18 cellular contexts compared by ENCODE assay signal in the genomic region with DNA sequence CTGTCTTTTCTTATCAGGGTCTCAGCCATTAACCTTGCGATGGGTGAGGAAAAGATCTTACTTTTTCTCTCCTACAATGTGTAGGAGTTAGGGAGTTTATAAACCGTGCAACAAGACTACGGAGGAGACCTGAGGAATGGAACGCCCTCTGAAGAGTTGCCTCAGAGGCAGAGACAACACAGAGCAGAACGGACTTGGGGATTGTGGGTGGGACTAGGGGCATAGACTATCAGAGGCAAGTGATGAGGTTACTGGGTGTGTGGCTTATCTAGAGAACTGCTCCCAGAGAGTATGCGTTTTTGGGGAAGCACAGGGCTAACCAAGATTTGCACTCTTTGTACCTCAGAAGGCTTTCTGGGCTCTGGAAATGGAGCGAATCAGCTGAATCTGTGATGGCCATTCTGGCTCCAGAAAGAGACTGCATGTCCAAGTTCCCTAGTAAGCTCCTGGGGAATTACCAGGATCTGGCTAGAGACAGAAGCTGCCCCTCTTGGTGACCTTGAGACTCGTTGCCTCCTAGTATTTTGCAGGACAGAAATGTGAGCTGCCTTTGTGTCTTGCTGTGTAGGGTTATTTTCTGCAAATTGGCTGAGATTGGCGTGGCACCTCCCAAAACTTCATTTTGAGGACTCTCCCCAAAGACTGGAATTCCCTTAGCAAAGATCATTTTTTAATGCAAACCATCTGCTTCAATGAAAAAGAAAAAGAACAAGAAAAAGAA.
DNase-seq lines count a peak whose midpoint lies in the region; ATAC-seq and TF ChIP-seq lines count a peak whose summit lies in the region.
"Had no signal": no experiment of that assay in that cellular context is flagged by ENCODE, and none has a peak within 500 bp of the region (broad histone marks: within the 10 kb centered on the region; RNA-seq: fewer than 3 reads in every experiment).

No MANE protein-coding gene starts in this region.

- TF ChIP-seq CTCF in right atrium auricular region (IDR thresholded peaks at IDR 0.05) (no peak), hepatocyte (IDR thresholded peaks at IDR 0.05; ENCODE audit: poor library complexity) (no peak), neural progenitor cell (IDR thresholded peaks at IDR 0.05) (no peak)

- peaks cover 33% of the 10 kb centered on the region for H3K9me3 Mint-ChIP-seq in neural progenitor cell

- H4K20me1 ChIP-seq in hepatocyte (ENCODE audit: insufficient read depth, poor library complexity, severe bottlenecking) (no peaks in the 10 kb centered on the region), neural progenitor cell (ENCODE audit: low read depth) (no peaks in the 10 kb centered on the region)
- H4K20me1 ChIP-seq: BLaER1 treated with 17β-estradiol and CSF1 and Interleukin-3, amounts not matched to agents 10 nM and 100 nM had no signal

- no peaks in the 10 kb centered on the region for H3K27me3 ChIP-seq in right atrium auricular region
- no peaks in the 10 kb centered on the region for H3K27me3 ChIP-seq in hepatocyte
- H3K27me3 ChIP-seq in neural progenitor cell, result no peaks in the 10 kb centered on the region
- no peaks in the 10 kb centered on the region for H3K27me3 ChIP-seq in aorta (ENCODE audit: control insufficient read depth in 1 of 2, insufficient read depth in 2 of 2, low read length in 1 of 2)
- H3K27me3 ChIP-seq: BLaER1 treated with 17β-estradiol and CSF1 and Interleukin-3, amounts not matched to agents 10 nM and 100 nM; Peyer's patch had no signal

- H3K27me3 Mint-ChIP-seq in neural progenitor cell (ENCODE audit: insufficient read depth, low read depth), result peaks cover 8% of the 10 kb centered on the region

- H2AFZ ChIP-seq in hepatocyte (peak overlapping the region; percentile 24), neural progenitor cell (replicated peaks) (no peak overlapping the region)

- 58% methylated on average over 9 of the region's 9 CpGs for WGBS in hepatocyte (ENCODE audit: low lambda C conversion rate, missing lambda C conversion rate)
- 56% methylated on average over 9 of the region's 9 CpGs for WGBS in aorta, 2 donors

- H3K4me3 Mint-ChIP-seq in neural progenitor cell, result peak overlapping the region; percentile 4

- H3K36me3 Mint-ChIP-seq in neural progenitor cell, result peaks cover 2% of the 10 kb centered on the region
- H3K36me3 Mint-ChIP-seq: CD4-positive, alpha-beta memory T cell had no signal

- H3K9me3 ChIP-seq in right atrium auricular region (no peaks in the 10 kb centered on the region), hepatocyte (ENCODE audit: low read depth) (no peaks in the 10 kb centered on the region), neural progenitor cell (ENCODE audit: low read depth) (no peaks in the 10 kb centered on the region), aorta (ENCODE audit: control insufficient read depth, low read length) (no peaks in the 10 kb centered on the region)
- H3K9me3 ChIP-seq: Peyer's patch had no signal

- H3K79me2 ChIP-seq in hepatocyte, result no peaks in the 10 kb centered on the region
- no peaks in the 10 kb centered on the region for H3K79me2 ChIP-seq in neural progenitor cell (ENCODE audit: low read depth)

- H3K4me3 ChIP-seq in right atrium auricular region (no peak overlapping the region), hepatocyte (no peak overlapping the region), neural progenitor cell (peak overlapping the region; percentile 31), aorta (ENCODE audit: low read length in 2 of 2) (no peak overlapping the region)
- H3K4me3 ChIP-seq: BLaER1 treated with 17β-estradiol and CSF1 and Interleukin-3, amounts not matched to agents 10 nM and 100 nM; Peyer's patch had no signal

- H3K36me3 ChIP-seq in right atrium auricular region (no peaks in the 10 kb centered on the region), hepatocyte (replicated peaks; ENCODE audit: insufficient read depth, low read depth) (no peaks in the 10 kb centered on the region), neural progenitor cell (no peaks in the 10 kb centered on the region), aorta (ENCODE audit: control insufficient read depth in 1 of 2, insufficient read depth in 2 of 2, low read length in 1 of 2) (no peaks in the 10 kb centered on the region)
- H3K36me3 ChIP-seq: BLaER1 treated with 17β-estradiol and CSF1 and Interleukin-3, amounts not matched to agents 10 nM and 100 nM; Peyer's patch had no signal

- H3K4me2 ChIP-seq in hepatocyte, result no peak overlapping the region
- peak overlapping the region; percentile 71 for H3K4me2 ChIP-seq in neural progenitor cell
- H3K4me2 ChIP-seq: BLaER1 treated with 17β-estradiol and CSF1 and Interleukin-3, amounts not matched to agents 10 nM and 100 nM had no signal

- H3K27ac Mint-ChIP-seq in neural progenitor cell, result peak overlapping the region; percentile 17
- H3K27ac Mint-ChIP-seq: CD4-positive, alpha-beta memory T cell had no signal

- H3F3A ChIP-seq in neural progenitor cell (ENCODE audit: low read depth), result no peaks in the 10 kb centered on the region

- DNase-seq in Right ventricle myocardium inferior (ENCODE audit: missing footprints) (no peak), right atrium auricular region (ENCODE audit: low spot score) (no peak), hepatocyte (ENCODE audit: low spot score) (no peak), neural progenitor cell (ENCODE audit: low spot score) (no peak), aorta (no peak), NCI-H187 treated with DMSO at 0.1 percent for 48 hours (lab: John Stamatoyannopoulos, UW) (no peak)
- no peak for DNase-seq in activated CD4-positive, CD25-positive, alpha-beta regulatory T cell treated with anti-CD3 and anti-CD28 coated beads, Interleukin-2, amount 50 U/mL, for 72 hours
- DNase-seq: ACHN; CD4-positive, alpha-beta memory T cell; DMS153; Kasumi-1; NCI-H1694; NCI-H2081 treated with DMSO at 0.1 percent for 48 hours; NCI-H446; Peyer's patch had no signal

- intact Hi-C loops in Right ventricle myocardium inferior (cut with DNase I), result no loop called here
- intact Hi-C loops in aorta (cut with DNase I), result no loop called here

- no peaks in the 10 kb centered on the region for H3K9me2 ChIP-seq in hepatocyte (replicated peaks; ENCODE audit: insufficient read depth)

- H3K27ac ChIP-seq in right atrium auricular region (no peak overlapping the region), hepatocyte (peak overlapping the region; percentile 42), neural progenitor cell (no peak overlapping the region), aorta (ENCODE audit: low read depth in 1 of 2, low read length in 2 of 2) (no peak overlapping the region)
- H3K27ac ChIP-seq: 22Rv1; BLaER1 treated with 17β-estradiol and CSF1 and Interleukin-3, amounts not matched to agents 10 nM and 100 nM; Peyer's patch had no signal

- H3K9ac ChIP-seq in neural progenitor cell, result no peak overlapping the region
- H3K9ac ChIP-seq: BLaER1 treated with 17β-estradiol and CSF1 and Interleukin-3, amounts not matched to agents 10 nM and 100 nM had no signal

- ATAC-seq in Right ventricle myocardium inferior (peak; percentile 89), aorta (ENCODE audit: low FRiP score) (peak; percentile 28), GM19351 (IDR thresholded peaks at IDR 0.05; ENCODE audit: unreplicated experiment) (no peak)

- peaks cover 24% of the 10 kb centered on the region for H3K4me1 Mint-ChIP-seq in neural progenitor cell
- H3K4me1 Mint-ChIP-seq: CD4-positive, alpha-beta memory T cell had no signal

- no peaks in the 10 kb centered on the region for H3K4me1 ChIP-seq in right atrium auricular region
- H3K4me1 ChIP-seq in hepatocyte (ENCODE audit: insufficient read depth), result no peaks in the 10 kb centered on the region
- H3K4me1 ChIP-seq in neural progenitor cell, result peaks cover 20% of the 10 kb centered on the region
- H3K4me1 ChIP-seq in aorta (ENCODE audit: control insufficient read depth in 1 of 2, insufficient read depth in 2 of 2, low read length in 2 of 2), result no peaks in the 10 kb centered on the region
- H3K4me1 ChIP-seq: Peyer's patch had no signal
